20 cellular contexts compared by ENCODE assay signal in genomic region chr12:78914859-78915331, GRCh38. TPM values are rescaled to one million over a fixed set of nuclear protein-coding genes. Genes with fewer than 3 reads are reported as not detected.
DNase-seq lines count a peak whose midpoint lies in the region; ATAC-seq and TF ChIP-seq lines count a peak whose summit lies in the region.
"Had no signal": no experiment of that assay in that cellular context is flagged by ENCODE, and none has a peak within 500 bp of the region (broad histone marks: within the 10 kb centered on the region; RNA-seq: fewer than 3 reads in every experiment).

No MANE protein-coding gene starts in this region.

- no CpG with 5 or more reads among the region's 1 CpG for WGBS in iPS DF 6.9 (ENCODE audit: insufficient coverage, insufficient read length)

- H3K9me3 ChIP-seq in PC-3 (ENCODE audit: low read length) (no peaks in the 10 kb centered on the region), iPS DF 6.9 (ENCODE audit: control insufficient read depth, insufficient read depth, low read length) (no peaks in the 10 kb centered on the region), Karpas-422 (ENCODE audit: low read length) (no peaks in the 10 kb centered on the region; the same call in 1 of the 2 replicates)
- H3K9me3 ChIP-seq: BLaER1 treated with 17β-estradiol and CSF1 and Interleukin-3, amounts not matched to agents 10 nM and 100 nM; thyroid gland had no signal

- no peaks in the 10 kb centered on the region for H3K36me3 Mint-ChIP-seq in stimulated activated naive B cell treated with anti-CD40 and anti-IgM and Interleukin-4, amounts not matched to agents 10 μg/mL and 1 μg/mL and 100 μg/mL, for 72 hours
- H3K36me3 Mint-ChIP-seq: naive thymus-derived CD8-positive, alpha-beta T cell had no signal

- no peaks in the 10 kb centered on the region for H4K20me1 ChIP-seq in PC-3 (ENCODE audit: low read length)
- no peaks in the 10 kb centered on the region for H4K20me1 ChIP-seq in Karpas-422 (ENCODE audit: insufficient read depth, low read depth, low read length)

- no peak for TF ChIP-seq CTCF in PC-3 (conservative IDR thresholded peaks at IDR 0.05; ENCODE audit: low read depth, low read length)

- peaks cover 14% of the 10 kb centered on the region for H3K4me1 ChIP-seq in PC-3 (ENCODE audit: insufficient read depth, low read length)
- H3K4me1 ChIP-seq in iPS DF 6.9 (ENCODE audit: control insufficient read depth, insufficient read depth, low read length) = 0 out of 2 replicates have a peak, but pooled peaks cover 1% of the 10 kb centered on the region
- H3K4me1 ChIP-seq in Karpas-422 (ENCODE audit: low read length) = no peaks in the 10 kb centered on the region
- H3K4me1 ChIP-seq: BLaER1 treated with 17β-estradiol and CSF1 and Interleukin-3, amounts not matched to agents 10 nM and 100 nM; parathyroid adenoma; thyroid gland had no signal

- no TSS peak for BruUV-seq in PC-3 (replicated peaks; lab: Mats Ljungman, UMichigan)

- H3K36me3 ChIP-seq in PC-3 (ENCODE audit: low read depth, low read length) = no peaks in the 10 kb centered on the region
- no peaks in the 10 kb centered on the region for H3K36me3 ChIP-seq in iPS DF 6.9 (ENCODE audit: control insufficient read depth, insufficient read depth, low read length)
- H3K36me3 ChIP-seq in Karpas-422 (ENCODE audit: insufficient read depth, low read length) = no peaks in the 10 kb centered on the region
- H3K36me3 ChIP-seq: thyroid gland had no signal

- intact Hi-C loops in PC-3 (cut with micrococcal nuclease) = no loop called here

- H3K4me2 ChIP-seq in PC-3 (ENCODE audit: low read length) = 0 out of 2 replicates have a peak overlapping the region, but pooled peaks have one; percentile 27
- no peak overlapping the region for H3K4me2 ChIP-seq in Karpas-422 (ENCODE audit: low read depth, low read length, poor library complexity, severe bottlenecking)
- H3K4me2 ChIP-seq: BLaER1 treated with 17β-estradiol and CSF1 and Interleukin-3, amounts not matched to agents 10 nM and 100 nM had no signal

- no peak overlapping the region for H3K27ac Mint-ChIP-seq in stimulated activated naive B cell treated with anti-CD40 and anti-IgM and Interleukin-4, amounts not matched to agents 10 μg/mL and 1 μg/mL and 100 μg/mL, for 72 hours
- H3K27ac Mint-ChIP-seq: naive thymus-derived CD8-positive, alpha-beta T cell had no signal

- DNase-seq in NCI-H2029 treated with DMSO at 0.1 percent for 48 hours (lab: John Stamatoyannopoulos, UW) (peak; percentile 6), NCI-H2029 (lab: John Stamatoyannopoulos, UW) (no peak), PC-3 (peak; percentile 57), iPS DF 6.9 (ENCODE audit: low read depth, low spot score) (peak; percentile 25), Karpas-422 (no peak), NCI-H1930 (lab: John Stamatoyannopoulos, UW) (no peak)
- DNase-seq in stimulated activated naive B cell treated with anti-CD40 and anti-IgM and Interleukin-4, amounts not matched to agents 10 μg/mL and 1 μg/mL and 100 μg/mL, for 72 hours = no peak
- DNase-seq: activated CD4-positive, alpha-beta T cell treated with anti-CD3 and anti-CD28 coated beads for 4 hours; activated gamma-delta T cell treated with Interleukin-2 at 50 U/mL for 16 hours; GM23248; Kasumi-1; naive thymus-derived CD8-positive, alpha-beta T cell; NCI-H1436 treated with DMSO at 0.1 percent for 48 hours; NCI-H446 treated with DMSO at 0.1 percent for 48 hours; thyroid gland had no signal

- H3K27me3 ChIP-seq in PC-3 (ENCODE audit: low read length) = no peaks in the 10 kb centered on the region
- no peaks in the 10 kb centered on the region for H3K27me3 ChIP-seq in iPS DF 6.9 (ENCODE audit: control insufficient read depth, insufficient read depth, low read length)
- no peaks in the 10 kb centered on the region for H3K27me3 ChIP-seq in Karpas-422 (ENCODE audit: low read length)
- H3K27me3 ChIP-seq: BLaER1 treated with 17β-estradiol and CSF1 and Interleukin-3, amounts not matched to agents 10 nM and 100 nM; thyroid gland had no signal

- H3K9ac ChIP-seq in PC-3 (ENCODE audit: low read length) (no peak overlapping the region), Karpas-422 (ENCODE audit: low read length) (no peak overlapping the region)
- H3K9ac ChIP-seq: BLaER1 treated with 17β-estradiol and CSF1 and Interleukin-3, amounts not matched to agents 10 nM and 100 nM; GM23248; parathyroid adenoma had no signal

- H3K27ac ChIP-seq in PC-3 (ENCODE audit: low read length) (no peak overlapping the region), iPS DF 6.9 (ENCODE audit: low read length) (no peak overlapping the region), Karpas-422 (ENCODE audit: low read length) (no peak overlapping the region)
- H3K27ac ChIP-seq: 22Rv1; BLaER1 treated with 17β-estradiol and CSF1 and Interleukin-3, amounts not matched to agents 10 nM and 100 nM; GM23248; parathyroid adenoma; skin epidermis; thyroid gland had no signal

- no peak overlapping the region for H2AFZ ChIP-seq in PC-3 (ENCODE audit: low read length)
- H2AFZ ChIP-seq in Karpas-422 (ENCODE audit: low read length) = no peak overlapping the region
- H2AFZ ChIP-seq: GM23248, parathyroid adenoma had no signal

- H3F3A ChIP-seq in PC-3 (ENCODE audit: low read length, unreplicated experiment) = no peaks in the 10 kb centered on the region

- no peaks in the 10 kb centered on the region for H3K9me3 Mint-ChIP-seq in stimulated activated naive B cell treated with anti-CD40 and anti-IgM and Interleukin-4, amounts not matched to agents 10 μg/mL and 1 μg/mL and 100 μg/mL, for 72 hours

- peaks cover 3 to 6% of the 10 kb centered on the region in 2 donors for H3K4me1 Mint-ChIP-seq in stimulated activated naive B cell treated with anti-CD40 and anti-IgM and Interleukin-4, amounts not matched to agents 10 μg/mL and 1 μg/mL and 100 μg/mL, for 72 hours
- H3K4me1 Mint-ChIP-seq: naive thymus-derived CD8-positive, alpha-beta T cell had no signal

- CTCF ChIA-PET in PC-3 (lab: Charles Lee) = no interaction called here

- peaks cover 0 to 4% of the 10 kb centered on the region in 2 donors for H3K27me3 Mint-ChIP-seq in stimulated activated naive B cell treated with anti-CD40 and anti-IgM and Interleukin-4, amounts not matched to agents 10 μg/mL and 1 μg/mL and 100 μg/mL, for 72 hours
- H3K27me3 Mint-ChIP-seq: naive thymus-derived CD8-positive, alpha-beta T cell had no signal

- no peak for ATAC-seq in PC-3
- ATAC-seq in stimulated activated naive B cell treated with anti-CD40 and anti-IgM and Interleukin-4, amounts not matched to agents 10 μg/mL and 1 μg/mL and 100 μg/mL, for 72 hours (replicated peaks) = peak; percentile 90 to 93
- ATAC-seq in GM19455 (IDR thresholded peaks at IDR 0.05; ENCODE audit: unreplicated experiment) = no peak
- ATAC-seq: naive thymus-derived CD8-positive, alpha-beta T cell had no signal

- H3K4me3 ChIP-seq in PC-3 (ENCODE audit: low read length) = no peak overlapping the region
- H3K4me3 ChIP-seq in iPS DF 6.9 (ENCODE audit: low read length) = no peak overlapping the region
- no peak overlapping the region for H3K4me3 ChIP-seq in Karpas-422 (ENCODE audit: low read length)
- H3K4me3 ChIP-seq: BLaER1 treated with 17β-estradiol and CSF1 and Interleukin-3, amounts not matched to agents 10 nM and 100 nM; GM23248; skin epidermis; thyroid gland had no signal

- H3K9me2 ChIP-seq in PC-3 (replicated peaks; ENCODE audit: low read length) (no peaks in the 10 kb centered on the region), Karpas-422 (replicated peaks; ENCODE audit: insufficient read depth, low read length) (no peaks in the 10 kb centered on the region)

- H3K4me3 Mint-ChIP-seq in stimulated activated naive B cell treated with anti-CD40 and anti-IgM and Interleukin-4, amounts not matched to agents 10 μg/mL and 1 μg/mL and 100 μg/mL, for 72 hours = no peak overlapping the region
- H3K4me3 Mint-ChIP-seq: naive thymus-derived CD8-positive, alpha-beta T cell had no signal

- H3K79me2 ChIP-seq in PC-3 (ENCODE audit: low read length) (no peaks in the 10 kb centered on the region), Karpas-422 (ENCODE audit: low read length) (no peaks in the 10 kb centered on the region)
- H3K79me2 ChIP-seq: parathyroid adenoma had no signal

- POLR2A ChIA-PET in PC-3 (lab: Charles Lee; ENCODE audit: unreplicated experiment) = no interaction called here

RNA-seq across cellular contexts. Expression of gene SYT1, which starts 50.3 kb away (rescaled TPM):
- total RNA-seq in PC-3 (2014; rRNA removed) = 0.12 and 0.51 TPM in 2 replicates
- not detected in 2 replicates for total RNA-seq in Karpas-422 (2014; rRNA removed; shearing (Covaris generic); ENCODE audit: low replicate concordance)
- total RNA-seq: naive thymus-derived CD8-positive, alpha-beta T cell had no signal

Comparison
In these comparisons a context has a peak if more than half of its experiments do, and no peak if none do; other contexts are left out.
1. DNase-seq: peak in NCI-H2029 treated with DMSO at 0.1 percent for 48 hours (single experiment), PC-3 (single experiment) and iPS DF 6.9 (single experiment); none in NCI-H2029 (single experiment), stimulated activated naive B cell treated with anti-CD40 and anti-IgM and Interleukin-4, amounts not matched to agents 10 μg/mL and 1 μg/mL and 100 μg/mL, for 72 hours (single experiment), Karpas-422 (single experiment) and NCI-H1930 (0 of 2).
2. ATAC-seq: peak in stimulated activated naive B cell treated with anti-CD40 and anti-IgM and Interleukin-4, amounts not matched to agents 10 μg/mL and 1 μg/mL and 100 μg/mL, for 72 hours (2 of 2); none in PC-3 (single experiment) and GM19455 (single experiment).